1 cellular context compared by ENCODE assay signal in the genomic region with DNA sequence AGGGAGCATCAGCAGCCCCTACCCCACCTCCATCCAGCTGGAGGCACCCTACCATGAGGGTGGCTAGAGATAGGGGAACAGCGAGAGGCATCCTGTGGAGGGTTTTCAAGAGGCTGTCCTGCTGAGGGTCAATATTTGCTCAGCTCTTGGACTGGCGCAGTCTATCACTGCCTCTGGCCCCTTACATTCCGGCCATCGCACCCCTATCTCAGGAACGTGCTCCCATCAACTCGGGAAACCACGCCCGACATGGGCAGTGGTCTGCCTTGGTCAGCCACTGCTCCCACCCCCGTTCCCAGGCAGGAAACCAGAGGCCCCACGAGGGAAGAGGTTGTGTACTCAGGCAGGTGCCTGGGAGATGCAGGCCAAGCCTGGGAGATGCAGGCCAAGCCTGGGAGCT.
TF ChIP-seq lines count a peak whose summit lies in the region.

No MANE protein-coding gene starts in this region.

TF ChIP-seq in HepG2, 621 proteins besides CTCF, POLR2A, EP300 and RAD21 (continued from another document and continues in another):
- TF ChIP-seq, protein P1, sequence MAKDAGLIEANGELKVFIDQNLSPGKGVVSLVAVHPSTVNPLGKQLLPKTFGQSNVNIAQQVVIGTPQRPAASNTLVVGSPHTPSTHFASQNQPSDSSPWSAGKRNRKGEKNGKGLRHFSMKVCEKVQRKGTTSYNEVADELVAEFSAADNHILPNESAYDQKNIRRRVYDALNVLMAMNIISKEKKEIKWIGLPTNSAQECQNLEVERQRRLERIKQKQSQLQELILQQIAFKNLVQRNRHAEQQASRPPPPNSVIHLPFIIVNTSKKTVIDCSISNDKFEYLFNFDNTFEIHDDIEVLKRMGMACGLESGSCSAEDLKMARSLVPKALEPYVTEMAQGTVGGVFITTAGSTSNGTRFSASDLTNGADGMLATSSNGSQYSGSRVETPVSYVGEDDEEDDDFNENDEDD (CRISPR knock-in tag; IDR thresholded peaks at IDR 0.05; ENCODE audit: borderline replicate concordance) = peak; percentile 35; the same call in 1 of the 2 replicates
- TF ChIP-seq KDM1A (CRISPR knock-in tag; IDR thresholded peaks at IDR 0.05) (no peak), MATR3 (CRISPR knock-in tag; IDR thresholded peaks at IDR 0.05) (no peak), GPN1 (CRISPR knock-in tag; IDR thresholded peaks at IDR 0.05; ENCODE audit: borderline replicate concordance) (no peak), ZSCAN20 (CRISPR knock-in tag; IDR thresholded peaks at IDR 0.05; ENCODE audit: borderline replicate concordance) (no peak), ZNF768 (CRISPR knock-in tag; IDR thresholded peaks at IDR 0.05) (no peak; the same call in 1 of the 2 replicates), BCL6 (CRISPR knock-in tag; IDR thresholded peaks at IDR 0.05) (peak; percentile 48), TP53 (CRISPR knock-in tag; conservative IDR thresholded peaks at IDR 0.05) (no peak), ETV6 (CRISPR knock-in tag; conservative IDR thresholded peaks at IDR 0.05) (no peak), CEBPG (CRISPR knock-in tag; IDR thresholded peaks at IDR 0.05) (0 out of 2 replicates have a peak, but pooled peaks have one; percentile 10), TRIM24 (CRISPR knock-in tag; IDR thresholded peaks at IDR 0.05) (no peak), ZNF629 (CRISPR knock-in tag; conservative IDR thresholded peaks at IDR 0.05) (0 out of 2 replicates have a peak, but pooled peaks have one; percentile 24), ZNF589 (CRISPR knock-in tag; conservative IDR thresholded peaks at IDR 0.05) (no peak), BRD4 (CRISPR knock-in tag; IDR thresholded peaks at IDR 0.05) (0 out of 2 replicates have a peak, but pooled peaks have one; percentile 30), GLI4 (CRISPR knock-in tag; IDR thresholded peaks at IDR 0.05; ENCODE audit: borderline replicate concordance) (no peak), HOXA9 (CRISPR knock-in tag; IDR thresholded peaks at IDR 0.05; ENCODE audit: borderline replicate concordance) (no peak), ZBTB7B (CRISPR knock-in tag; IDR thresholded peaks at IDR 0.05) (peak; percentile 76; the same call in 1 of the 2 replicates), ZNF737 (CRISPR knock-in tag; IDR thresholded peaks at IDR 0.05; ENCODE audit: borderline replicate concordance) (no peak), ZFP36L2 (CRISPR knock-in tag; IDR thresholded peaks at IDR 0.05) (no peak), TGIF2 (CRISPR knock-in tag; IDR thresholded peaks at IDR 0.05) (no peak), POLR2G (IDR thresholded peaks at IDR 0.05; ENCODE audit: low read depth, low read length) (no peak), CREM (IDR thresholded peaks at IDR 0.05) (no peak), CREM (CRISPR knock-in tag; IDR thresholded peaks at IDR 0.05) (no peak), ZNF331 (CRISPR knock-in tag; IDR thresholded peaks at IDR 0.05) (no peak), REPIN1 (CRISPR knock-in tag; IDR thresholded peaks at IDR 0.05; ENCODE audit: borderline replicate concordance, low read depth) (no peak), ZFX (CRISPR knock-in tag; IDR thresholded peaks at IDR 0.05; ENCODE audit: low read depth) (peak; percentile 59; the same call in 1 of the 2 replicates)
- TF ChIP-seq, protein P2, sequence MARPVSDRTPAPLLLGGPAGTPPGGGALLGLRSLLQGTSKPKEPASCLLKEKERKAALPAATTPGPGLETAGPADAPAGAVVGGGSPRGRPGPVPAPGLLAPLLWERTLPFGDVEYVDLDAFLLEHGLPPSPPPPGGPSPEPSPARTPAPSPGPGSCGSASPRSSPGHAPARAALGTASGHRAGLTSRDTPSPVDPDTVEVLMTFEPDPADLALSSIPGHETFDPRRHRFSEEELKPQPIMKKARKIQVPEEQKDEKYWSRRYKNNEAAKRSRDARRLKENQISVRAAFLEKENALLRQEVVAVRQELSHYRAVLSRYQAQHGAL (CRISPR knock-in tag; IDR thresholded peaks at IDR 0.05; ENCODE audit: not compliant biosample characterization) = no peak
- TF ChIP-seq, protein P3, sequence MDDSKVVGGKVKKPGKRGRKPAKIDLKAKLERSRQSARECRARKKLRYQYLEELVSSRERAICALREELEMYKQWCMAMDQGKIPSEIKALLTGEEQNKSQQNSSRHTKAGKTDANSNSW (CRISPR knock-in tag; IDR thresholded peaks at IDR 0.05; ENCODE audit: borderline replicate concordance) = no peak
- TF ChIP-seq, protein P4, sequence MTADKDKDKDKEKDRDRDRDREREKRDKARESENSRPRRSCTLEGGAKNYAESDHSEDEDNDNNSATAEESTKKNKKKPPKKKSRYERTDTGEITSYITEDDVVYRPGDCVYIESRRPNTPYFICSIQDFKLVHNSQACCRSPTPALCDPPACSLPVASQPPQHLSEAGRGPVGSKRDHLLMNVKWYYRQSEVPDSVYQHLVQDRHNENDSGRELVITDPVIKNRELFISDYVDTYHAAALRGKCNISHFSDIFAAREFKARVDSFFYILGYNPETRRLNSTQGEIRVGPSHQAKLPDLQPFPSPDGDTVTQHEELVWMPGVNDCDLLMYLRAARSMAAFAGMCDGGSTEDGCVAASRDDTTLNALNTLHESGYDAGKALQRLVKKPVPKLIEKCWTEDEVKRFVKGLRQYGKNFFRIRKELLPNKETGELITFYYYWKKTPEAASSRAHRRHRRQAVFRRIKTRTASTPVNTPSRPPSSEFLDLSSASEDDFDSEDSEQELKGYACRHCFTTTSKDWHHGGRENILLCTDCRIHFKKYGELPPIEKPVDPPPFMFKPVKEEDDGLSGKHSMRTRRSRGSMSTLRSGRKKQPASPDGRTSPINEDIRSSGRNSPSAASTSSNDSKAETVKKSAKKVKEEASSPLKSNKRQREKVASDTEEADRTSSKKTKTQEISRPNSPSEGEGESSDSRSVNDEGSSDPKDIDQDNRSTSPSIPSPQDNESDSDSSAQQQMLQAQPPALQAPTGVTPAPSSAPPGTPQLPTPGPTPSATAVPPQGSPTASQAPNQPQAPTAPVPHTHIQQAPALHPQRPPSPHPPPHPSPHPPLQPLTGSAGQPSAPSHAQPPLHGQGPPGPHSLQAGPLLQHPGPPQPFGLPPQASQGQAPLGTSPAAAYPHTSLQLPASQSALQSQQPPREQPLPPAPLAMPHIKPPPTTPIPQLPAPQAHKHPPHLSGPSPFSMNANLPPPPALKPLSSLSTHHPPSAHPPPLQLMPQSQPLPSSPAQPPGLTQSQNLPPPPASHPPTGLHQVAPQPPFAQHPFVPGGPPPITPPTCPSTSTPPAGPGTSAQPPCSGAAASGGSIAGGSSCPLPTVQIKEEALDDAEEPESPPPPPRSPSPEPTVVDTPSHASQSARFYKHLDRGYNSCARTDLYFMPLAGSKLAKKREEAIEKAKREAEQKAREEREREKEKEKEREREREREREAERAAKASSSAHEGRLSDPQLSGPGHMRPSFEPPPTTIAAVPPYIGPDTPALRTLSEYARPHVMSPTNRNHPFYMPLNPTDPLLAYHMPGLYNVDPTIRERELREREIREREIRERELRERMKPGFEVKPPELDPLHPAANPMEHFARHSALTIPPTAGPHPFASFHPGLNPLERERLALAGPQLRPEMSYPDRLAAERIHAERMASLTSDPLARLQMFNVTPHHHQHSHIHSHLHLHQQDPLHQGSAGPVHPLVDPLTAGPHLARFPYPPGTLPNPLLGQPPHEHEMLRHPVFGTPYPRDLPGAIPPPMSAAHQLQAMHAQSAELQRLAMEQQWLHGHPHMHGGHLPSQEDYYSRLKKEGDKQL (CRISPR knock-in tag; IDR thresholded peaks at IDR 0.05; ENCODE audit: low read depth) = no peak
- TF ChIP-seq, protein P5, sequence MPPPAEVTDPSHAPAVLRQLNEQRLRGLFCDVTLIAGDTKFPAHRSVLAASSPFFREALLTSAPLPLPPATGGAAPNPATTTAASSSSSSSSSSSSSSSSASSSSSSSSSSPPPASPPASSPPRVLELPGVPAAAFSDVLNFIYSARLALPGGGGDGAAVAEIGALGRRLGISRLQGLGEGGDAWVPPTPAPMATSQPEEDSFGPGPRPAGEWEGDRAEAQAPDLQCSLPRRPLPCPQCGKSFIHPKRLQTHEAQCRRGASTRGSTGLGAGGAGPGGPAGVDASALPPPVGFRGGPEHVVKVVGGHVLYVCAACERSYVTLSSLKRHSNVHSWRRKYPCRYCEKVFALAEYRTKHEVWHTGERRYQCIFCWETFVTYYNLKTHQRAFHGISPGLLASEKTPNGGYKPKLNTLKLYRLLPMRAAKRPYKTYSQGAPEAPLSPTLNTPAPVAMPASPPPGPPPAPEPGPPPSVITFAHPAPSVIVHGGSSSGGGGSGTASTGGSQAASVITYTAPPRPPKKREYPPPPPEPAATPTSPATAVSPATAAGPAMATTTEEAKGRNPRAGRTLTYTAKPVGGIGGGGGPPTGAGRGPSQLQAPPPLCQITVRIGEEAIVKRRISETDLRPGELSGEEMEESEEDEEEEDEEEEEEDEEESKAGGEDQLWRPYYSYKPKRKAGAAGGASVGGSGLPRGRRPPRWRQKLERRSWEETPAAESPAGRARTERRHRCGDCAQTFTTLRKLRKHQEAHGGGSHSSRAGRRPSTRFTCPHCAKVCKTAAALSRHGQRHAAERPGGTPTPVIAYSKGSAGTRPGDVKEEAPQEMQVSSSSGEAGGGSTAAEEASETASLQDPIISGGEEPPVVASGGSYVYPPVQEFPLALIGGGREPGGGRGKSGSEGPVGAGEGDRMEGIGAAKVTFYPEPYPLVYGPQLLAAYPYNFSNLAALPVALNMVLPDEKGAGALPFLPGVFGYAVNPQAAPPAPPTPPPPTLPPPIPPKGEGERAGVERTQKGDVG (CRISPR knock-in tag; IDR thresholded peaks at IDR 0.05; ENCODE audit: borderline replicate concordance) = no peak
- TF ChIP-seq, protein P6, sequence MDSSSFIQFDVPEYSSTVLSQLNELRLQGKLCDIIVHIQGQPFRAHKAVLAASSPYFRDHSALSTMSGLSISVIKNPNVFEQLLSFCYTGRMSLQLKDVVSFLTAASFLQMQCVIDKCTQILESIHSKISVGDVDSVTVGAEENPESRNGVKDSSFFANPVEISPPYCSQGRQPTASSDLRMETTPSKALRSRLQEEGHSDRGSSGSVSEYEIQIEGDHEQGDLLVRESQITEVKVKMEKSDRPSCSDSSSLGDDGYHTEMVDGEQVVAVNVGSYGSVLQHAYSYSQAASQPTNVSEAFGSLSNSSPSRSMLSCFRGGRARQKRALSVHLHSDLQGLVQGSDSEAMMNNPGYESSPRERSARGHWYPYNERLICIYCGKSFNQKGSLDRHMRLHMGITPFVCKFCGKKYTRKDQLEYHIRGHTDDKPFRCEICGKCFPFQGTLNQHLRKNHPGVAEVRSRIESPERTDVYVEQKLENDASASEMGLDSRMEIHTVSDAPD (CRISPR knock-in tag; IDR thresholded peaks at IDR 0.05) = no peak
- TF ChIP-seq, protein P7, sequence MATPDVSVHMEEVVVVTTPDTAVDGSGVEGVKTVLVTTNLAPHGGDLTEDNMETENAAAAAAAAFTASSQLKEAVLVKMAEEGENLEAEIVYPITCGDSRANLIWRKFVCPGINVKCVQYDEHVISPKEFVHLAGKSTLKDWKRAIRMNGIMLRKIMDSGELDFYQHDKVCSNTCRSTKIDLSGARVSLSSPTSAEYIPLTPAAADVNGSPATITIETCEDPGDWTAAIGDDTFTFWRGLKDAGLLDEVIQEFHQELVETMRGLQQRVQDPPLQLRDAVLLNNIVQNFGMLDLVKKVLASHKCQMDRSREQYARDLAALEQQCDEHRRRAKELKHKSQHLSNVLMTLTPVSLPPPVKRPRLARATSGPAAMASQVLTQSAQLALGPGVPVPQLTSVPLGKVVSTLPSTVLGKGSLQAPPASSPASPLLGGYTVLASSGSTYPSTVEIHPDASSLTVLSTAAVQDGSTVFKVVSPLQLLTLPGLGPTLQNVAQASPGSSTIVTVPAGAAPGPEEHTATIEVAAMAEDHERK (CRISPR knock-in tag; IDR thresholded peaks at IDR 0.05; ENCODE audit: low read depth) = no peak
- TF ChIP-seq, protein P8, sequence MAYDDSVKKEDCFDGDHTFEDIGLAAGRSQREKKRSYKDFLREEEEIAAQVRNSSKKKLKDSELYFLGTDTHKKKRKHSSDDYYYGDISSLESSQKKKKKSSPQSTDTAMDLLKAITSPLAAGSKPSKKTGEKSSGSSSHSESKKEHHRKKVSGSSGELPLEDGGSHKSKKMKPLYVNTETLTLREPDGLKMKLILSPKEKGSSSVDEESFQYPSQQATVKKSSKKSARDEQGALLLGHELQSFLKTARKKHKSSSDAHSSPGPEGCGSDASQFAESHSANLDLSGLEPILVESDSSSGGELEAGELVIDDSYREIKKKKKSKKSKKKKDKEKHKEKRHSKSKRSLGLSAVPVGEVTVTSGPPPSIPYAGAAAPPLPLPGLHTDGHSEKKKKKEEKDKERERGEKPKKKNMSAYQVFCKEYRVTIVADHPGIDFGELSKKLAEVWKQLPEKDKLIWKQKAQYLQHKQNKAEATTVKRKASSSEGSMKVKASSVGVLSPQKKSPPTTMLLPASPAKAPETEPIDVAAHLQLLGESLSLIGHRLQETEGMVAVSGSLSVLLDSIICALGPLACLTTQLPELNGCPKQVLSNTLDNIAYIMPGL (CRISPR knock-in tag; IDR thresholded peaks at IDR 0.05; ENCODE audit: borderline replicate concordance in 1 of 2, low read depth in 1 of 2) = 0 out of 4 replicates have a peak, but pooled peaks of 1 of the 2 experiments have one; percentile 23
- TF ChIP-seq, protein P9, sequence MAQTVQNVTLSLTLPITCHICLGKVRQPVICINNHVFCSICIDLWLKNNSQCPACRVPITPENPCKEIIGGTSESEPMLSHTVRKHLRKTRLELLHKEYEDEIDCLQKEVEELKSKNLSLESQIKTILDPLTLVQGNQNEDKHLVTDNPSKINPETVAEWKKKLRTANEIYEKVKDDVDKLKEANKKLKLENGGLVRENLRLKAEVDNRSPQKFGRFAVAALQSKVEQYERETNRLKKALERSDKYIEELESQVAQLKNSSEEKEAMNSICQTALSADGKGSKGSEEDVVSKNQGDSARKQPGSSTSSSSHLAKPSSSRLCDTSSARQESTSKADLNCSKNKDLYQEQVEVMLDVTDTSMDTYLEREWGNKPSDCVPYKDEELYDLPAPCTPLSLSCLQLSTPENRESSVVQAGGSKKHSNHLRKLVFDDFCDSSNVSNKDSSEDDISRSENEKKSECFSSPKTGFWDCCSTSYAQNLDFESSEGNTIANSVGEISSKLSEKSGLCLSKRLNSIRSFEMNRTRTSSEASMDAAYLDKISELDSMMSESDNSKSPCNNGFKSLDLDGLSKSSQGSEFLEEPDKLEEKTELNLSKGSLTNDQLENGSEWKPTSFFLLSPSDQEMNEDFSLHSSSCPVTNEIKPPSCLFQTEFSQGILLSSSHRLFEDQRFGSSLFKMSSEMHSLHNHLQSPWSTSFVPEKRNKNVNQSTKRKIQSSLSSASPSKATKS (CRISPR knock-in tag; IDR thresholded peaks at IDR 0.05) = no peak
